Comparison of ENCODE assay signal across 11 cellular contexts in genomic region chr10:114816308-114816707, GRCh38. TPM values are rescaled to one million over a fixed set of nuclear protein-coding genes. Genes with fewer than 3 reads are reported as not detected.
DNase-seq lines count a peak whose midpoint lies in the region; ATAC-seq, FAIRE-seq and TF ChIP-seq lines count a peak whose summit lies in the region.
"Had no signal": no experiment of that assay in that cellular context is flagged by ENCODE, and none has a peak within 500 bp of the region (broad histone marks: within the 10 kb centered on the region; RNA-seq: fewer than 3 reads in every experiment).

No MANE protein-coding gene starts in this region.

- DNase-seq in HCT116 (ENCODE audit: low read depth, low spot score) (no peak), keratinocyte (ENCODE audit: low read depth, low spot score) (no peak), kidney (no peak), mesendoderm (no peak)
- DNase-seq: DMS53, KBM-7 had no signal

- H3K9ac ChIP-seq in HCT116 (ENCODE audit: low read length) (no peak overlapping the region), Loucy (ENCODE audit: low read depth, low read length, poor library complexity, severe bottlenecking) (no peak overlapping the region), keratinocyte (ENCODE audit: control insufficient read depth, extremely low read depth, insufficient read depth, low read length) (no peak overlapping the region), kidney (ENCODE audit: low read length in 2 of 2) (no peak overlapping the region), mesendoderm (ENCODE audit: low read length) (no peak overlapping the region)

- H2AK5ac ChIP-seq in mesendoderm (ENCODE audit: low read length): no peak overlapping the region

- POLR2A ChIA-PET in HCT116 (lab: Charles Lee): no interaction called here

- no peak overlapping the region for H3K56ac ChIP-seq in mesendoderm (ENCODE audit: low read length)

- no peak overlapping the region for H3K4ac ChIP-seq in mesendoderm (ENCODE audit: low read depth, low read length)

- H2AFZ ChIP-seq in HCT116 (ENCODE audit: low read depth, low read length, poor library complexity, severe bottlenecking) (no peak overlapping the region), Loucy (ENCODE audit: low read length) (peak overlapping the region; percentile 20; the same call in 1 of the 2 replicates), keratinocyte (ENCODE audit: control insufficient read depth, low read length) (no peak overlapping the region)

- no peak for TF ChIP-seq RAD21 in HCT116 (IDR thresholded peaks at IDR 0.05; ENCODE audit: low read depth)

- no peak overlapping the region for H3K23ac ChIP-seq in mesendoderm (ENCODE audit: low read length)

- H2BK5ac ChIP-seq in mesendoderm (ENCODE audit: low read length): no peak overlapping the region

- H3F3A ChIP-seq in Loucy (ENCODE audit: low read depth): no peaks in the 10 kb centered on the region

- H3K18ac ChIP-seq in mesendoderm (ENCODE audit: low read length): no peak overlapping the region

- no TSS peak for BruUV-seq in HCT116 (replicated peaks; lab: Mats Ljungman, UMichigan)

- no peak overlapping the region for H2BK15ac ChIP-seq in mesendoderm (replicated peaks; ENCODE audit: low read depth)

- H3K4me1 ChIP-seq in HCT116 (ENCODE audit: control insufficient read depth in 1 of 2, insufficient read depth in 2 of 2, low read length in 2 of 2): peaks cover 0 to 7% of the 10 kb centered on the region in 2 experiments; a peak in 2 of 4 replicates
- H3K4me1 ChIP-seq in Loucy (ENCODE audit: insufficient read depth, low read length, poor library complexity, severe bottlenecking): peaks cover 39% of the 10 kb centered on the region
- H3K4me1 ChIP-seq in keratinocyte (ENCODE audit: control insufficient read depth, extremely low read depth, insufficient read depth, low read length): peaks cover 2% of the 10 kb centered on the region
- H3K4me1 ChIP-seq in kidney (ENCODE audit: control insufficient read depth in 1 of 2, insufficient read depth in 1 of 2, low read depth in 1 of 2, low read length in 2 of 2): no peaks in the 10 kb centered on the region
- H3K4me1 ChIP-seq in mesendoderm (ENCODE audit: control insufficient read depth, low read depth, low read length): no peaks in the 10 kb centered on the region

- H3K79me2 ChIP-seq in HCT116 (ENCODE audit: insufficient read depth, low read length) (no peaks in the 10 kb centered on the region), Loucy (ENCODE audit: insufficient read depth, low read length) (0 out of 2 replicates have a peak, but pooled peaks cover 4% of the 10 kb centered on the region), keratinocyte (ENCODE audit: control insufficient read depth, insufficient read depth, low read length) (no peaks in the 10 kb centered on the region), mesendoderm (ENCODE audit: control insufficient read depth, insufficient read depth, low read length) (no peaks in the 10 kb centered on the region)

- H3K27ac ChIP-seq in HCT116 (ENCODE audit: low read depth, low read length) (no peak overlapping the region), keratinocyte (ENCODE audit: control insufficient read depth, insufficient read depth, low read length) (no peak overlapping the region), kidney (ENCODE audit: low read depth in 2 of 2, low read length in 2 of 2) (no peak overlapping the region), mesendoderm (ENCODE audit: low read depth, low read length) (no peak overlapping the region)
- H3K27ac ChIP-seq: A549, HL-60 had no signal

- intact Hi-C loops in HCT116 (cut with micrococcal nuclease): no loop called here
- intact Hi-C loops in kidney (cut with DNase I): no loop called here

- H4K5ac ChIP-seq in mesendoderm (ENCODE audit: low read length): no peak overlapping the region

- H3K9me2 ChIP-seq in HCT116 (ENCODE audit: insufficient read depth) (no peaks in the 10 kb centered on the region), Loucy (replicated peaks; ENCODE audit: low read depth, low read length) (no peaks in the 10 kb centered on the region)

- H3K27me3 ChIP-seq in HCT116 (ENCODE audit: insufficient read depth, low read length): no peaks in the 10 kb centered on the region
- no peaks in the 10 kb centered on the region for H3K27me3 ChIP-seq in Loucy (ENCODE audit: insufficient read depth, low read length, poor library complexity, severe bottlenecking)
- H3K27me3 ChIP-seq in keratinocyte (ENCODE audit: control insufficient read depth, extremely low read depth, insufficient read depth, low read length): no peaks in the 10 kb centered on the region
- H3K27me3 ChIP-seq in mesendoderm (ENCODE audit: insufficient read depth, low read length, poor library complexity): no peaks in the 10 kb centered on the region

- ATAC-seq in HCT116 (peak; percentile 69), HG02884 (IDR thresholded peaks at IDR 0.05; ENCODE audit: unreplicated experiment) (no peak)
- ATAC-seq: A549 had no signal

- H3K4me3 ChIP-seq in HCT116 (replicated peaks in 1 of 2; ENCODE audit: low read depth in 1 of 2, low read length in 2 of 2) (no peak overlapping the region), Loucy (ENCODE audit: low read length, poor library complexity, severe bottlenecking) (no peak overlapping the region), keratinocyte (ENCODE audit: control insufficient read depth in 2 of 3, extremely low read depth in 1 of 3, insufficient read depth in 2 of 3, low read depth in 1 of 3, low read length in 3 of 3) (no peak overlapping the region), kidney (ENCODE audit: low read length in 2 of 2) (no peak overlapping the region), mesendoderm (ENCODE audit: low read length) (no peak overlapping the region)
- H3K4me3 ChIP-seq: A549 had no signal

- H3K4me2 ChIP-seq in HCT116 (ENCODE audit: low read length) (no peak overlapping the region), Loucy (ENCODE audit: low read depth, low read length, poor library complexity, severe bottlenecking) (no peak overlapping the region), keratinocyte (ENCODE audit: control insufficient read depth, extremely low read depth, insufficient read depth, low read depth, low read length) (no peak overlapping the region), mesendoderm (ENCODE audit: low read length) (no peak overlapping the region)
- H3K4me2 ChIP-seq: A549 had no signal

- no peaks in the 10 kb centered on the region for H3K79me1 ChIP-seq in mesendoderm (ENCODE audit: low read length)

- RAD21 ChIA-PET in HCT116 (lab: Charles Lee; ENCODE audit: low non-redundant PET in 1 of 2, low total read pairs in 2 of 2, uncharacterized antibody in 2 of 2, unreplicated experiment in 2 of 2): no interaction called here

- CTCF ChIA-PET in HCT116 (lab: Charles Lee): no interaction called here

- H2BK120ac ChIP-seq in mesendoderm (ENCODE audit: low read depth, low read length): no peak overlapping the region

- H3K9me1 ChIP-seq in keratinocyte (ENCODE audit: control insufficient read depth, extremely low read depth, insufficient read depth, low read length): no peaks in the 10 kb centered on the region

- no peak overlapping the region for H4K8ac ChIP-seq in mesendoderm (ENCODE audit: low read depth, low read length)

- H3K36me3 ChIP-seq in HCT116 (ENCODE audit: control insufficient read depth in 1 of 2, insufficient read depth in 2 of 2, low read length in 2 of 2): no peaks in the 10 kb centered on the region
- H3K36me3 ChIP-seq in Loucy (ENCODE audit: insufficient read depth, low read length): no peaks in the 10 kb centered on the region
- no peaks in the 10 kb centered on the region for H3K36me3 ChIP-seq in keratinocyte (ENCODE audit: control insufficient read depth in 2 of 2, extremely low read depth in 1 of 2, insufficient read depth in 2 of 2, low read length in 2 of 2)
- H3K36me3 ChIP-seq in kidney (ENCODE audit: control insufficient read depth in 1 of 2, insufficient read depth in 2 of 2, low read length in 2 of 2): no peaks in the 10 kb centered on the region
- no peaks in the 10 kb centered on the region for H3K36me3 ChIP-seq in mesendoderm (ENCODE audit: control insufficient read depth, insufficient read depth, low read length)

- dilution Hi-C loops in keratinocyte (cut with MboI; ENCODE audit: extremely low pct_ligation_motif_present, low sequenced_read_pairs): no loop called here

- H3K9me3 ChIP-seq in HCT116 (ENCODE audit: control insufficient read depth in 1 of 2, insufficient read depth in 1 of 2, low read depth in 1 of 2, low read length in 2 of 2) (no peaks in the 10 kb centered on the region), Loucy (ENCODE audit: insufficient read depth, low read depth, low read length) (no peaks in the 10 kb centered on the region), keratinocyte (ENCODE audit: control insufficient read depth, low read depth, low read length) (no peaks in the 10 kb centered on the region), kidney (ENCODE audit: control insufficient read depth in 1 of 2, low read length in 2 of 2) (no peaks in the 10 kb centered on the region)
- H3K9me3 ChIP-seq: A549 had no signal

- TF ChIP-seq POLR2A in HCT116 (IDR thresholded peaks at IDR 0.05; ENCODE audit: borderline replicate concordance, extremely low read depth, insufficient read depth, insufficient read length): no peak

- TF ChIP-seq CTCF in HCT116 (IDR thresholded peaks at IDR 0.05 in 2 of 3, conservative IDR thresholded peaks at IDR 0.05 in 1 of 3; ENCODE audit: borderline replicate concordance in 1 of 3, insufficient read depth in 1 of 3, low read depth in 2 of 3, low read length in 2 of 3) (peak in 2 of 3 experiments; percentile 37 to 42; a peak in 4 of 6 replicates), Loucy (conservative IDR thresholded peaks at IDR 0.05; ENCODE audit: low read length) (no peak), keratinocyte (optimal IDR thresholded peaks at IDR 0.05 in 1 of 3, IDR thresholded peaks at IDR 0.05 in 1 of 3, conservative IDR thresholded peaks at IDR 0.05 in 1 of 3; ENCODE audit: extremely low read depth in 1 of 3, insufficient read depth in 2 of 3, low read length in 3 of 3) (peak in 2 of 3 experiments; percentile 3 to 10), kidney (IDR thresholded peaks at IDR 0.05; ENCODE audit: borderline replicate concordance, extremely low read depth, insufficient read depth) (no peak)

- no CpG with 5 or more reads among the region's 7 CpGs for WGBS in mesendoderm (ENCODE audit: extremely low coverage, insufficient coverage, low lambda C conversion rate)

- no peak for FAIRE-seq in keratinocyte (lab: Jason Lieb, UNC)
- no peak for FAIRE-seq in kidney (lab: Jason Lieb, UNC)
- FAIRE-seq: A549, H54 had no signal

- H4K20me1 ChIP-seq in HCT116 (ENCODE audit: insufficient read depth) (no peaks in the 10 kb centered on the region), Loucy (ENCODE audit: insufficient read depth, low read length, poor library complexity, severe bottlenecking) (no peaks in the 10 kb centered on the region), keratinocyte (ENCODE audit: control insufficient read depth, extremely low read depth, insufficient read depth, low read length) (no peaks in the 10 kb centered on the region)

RNA-seq across cellular contexts. Expression of gene FHIP2A, which starts 5.3 kb away (rescaled TPM):
- total RNA-seq in HCT116 (2021; ENCODE audit: unreplicated experiment) (20.7 TPM), kidney (26.2 TPM)
- 4.4 and 5.1 TPM in 2 replicates for polyA plus RNA-seq in HCT116 (2012)
- polyA plus RNA-seq in keratinocyte (8.0 to 14.9 TPM (median 9.6 TPM) in 3 replicates), kidney (ENCODE audit: insufficient read depth, low read depth, low replicate concordance) (5.2 TPM)
- 5.2 TPM for polyA plus RNA-seq in keratinocyte (2011; ENCODE audit: low read depth)
- polyA plus RNA-seq in keratinocyte (2011; cell fraction: cytosol; rRNA removed): 3.6 and 8.2 TPM in 2 replicates
- 13.8 and 18.7 TPM in 2 replicates for polyA plus RNA-seq in keratinocyte (2011; cell fraction: nucleus; rRNA removed)
- polyA plus RNA-seq in keratinocyte (2012; ENCODE audit: low replicate concordance): 6.0 and 8.2 TPM in 2 replicates
- 4.7 to 20.9 TPM (median 11.0 TPM) in 3 replicates for polyA minus RNA-seq in keratinocyte
- 17.3 TPM for polyA minus RNA-seq in keratinocyte (2011; cell fraction: cytosol; rRNA and poly(A)+ RNA removed)
- polyA minus RNA-seq in keratinocyte (2011; cell fraction: nucleus; rRNA and poly(A)+ RNA removed): 22.5 and 31.3 TPM in 2 replicates
- polyA plus RNA-seq in mesendoderm (2013, experiment 1 of 2): 6.5 TPM
- 5.9 TPM for polyA plus RNA-seq in mesendoderm (2013, experiment 2 of 2)

Comparison
In these comparisons a context has a peak if more than half of its experiments do, and no peak if none do; other contexts are left out.
1. CTCF ChIP-seq: peak in HCT116 (2 of 3) and keratinocyte (2 of 3); none in Loucy (single experiment) and kidney (single experiment).